In genomic region chr7:151735854-151736402, GRCh38 we compare ENCODE assay signal across 10 cellular contexts.
DNase-seq lines count a peak whose midpoint lies in the region; ATAC-seq, FAIRE-seq and TF ChIP-seq lines count a peak whose summit lies in the region.
"Had no signal": no experiment of that assay in that cellular context is flagged by ENCODE, and none has a peak within 500 bp of the region (broad histone marks: within the 10 kb centered on the region; RNA-seq: fewer than 3 reads in every experiment).

No MANE protein-coding gene starts in this region.

- DNase-seq in DMS79 (lab: John Stamatoyannopoulos, UW): peak; percentile 96
- DNase-seq in DMS79 treated with DMSO at 0.1 percent for 48 hours (lab: John Stamatoyannopoulos, UW): no peak
- no peak for DNase-seq in K562 (ENCODE audit: extremely low read depth in 1 of 4, low spot score in 3 of 4)
- DNase-seq in left lobe of liver (ENCODE audit: low spot score): no peak
- DNase-seq in thoracic aorta (ENCODE audit: low spot score): no peak
- no peak for DNase-seq in kidney tubule cell (ENCODE audit: low spot score)
- DNase-seq in GM19238 (ENCODE audit: insufficient read length, low spot score): no peak

- H2AFZ ChIP-seq in K562 (ENCODE audit: low read depth, low read length): no peak overlapping the region

- H3K9ac ChIP-seq in K562 (ENCODE audit: insufficient read depth in 1 of 2, low read depth in 2 of 2, low read length in 2 of 2): no peak overlapping the region

- in situ Hi-C loops in K562 (cut with MboI): no loop called here

- no peak overlapping the region for H3K4me3 ChIP-seq in K562
- H3K4me3 ChIP-seq in thoracic aorta: peak overlapping the region; percentile 59

- TF ChIP-seq POLR2A in K562 (conservative IDR thresholded peaks at IDR 0.05): no peak

- no peak for TF ChIP-seq CTCF in K562 (IDR thresholded peaks at IDR 0.05 in 2 of 3, conservative IDR thresholded peaks at IDR 0.05 in 1 of 3; ENCODE audit: insufficient read depth in 2 of 3, low read depth in 1 of 3, low read length in 3 of 3)
- no peak for TF ChIP-seq CTCF in thoracic aorta (IDR thresholded peaks at IDR 0.05)

- CTCF ChIA-PET in K562 (lab: Yijun Ruan, JAX; ENCODE audit: low intra/inter-chr PET ratio): interaction anchor here (0.6 kb wide), 1 partner anchor 1119 kb away, joined by 5 read pairs; no protein-coding TSS in a partner anchor

- no peak for TF ChIP-seq RAD21 in K562 (CRISPR knock-in tag; conservative IDR thresholded peaks at IDR 0.05 in 1 of 2, IDR thresholded peaks at IDR 0.05 in 1 of 2)

- 2% methylated on average over 25 of the region's 25 CpGs for WGBS in K562 (ENCODE audit: insufficient coverage, low coverage, missing lambda C conversion rate)

- H3K9me1 ChIP-seq in K562 (ENCODE audit: control insufficient read depth, insufficient read depth, low read length): no peaks in the 10 kb centered on the region

- intact Hi-C loops in K562 (cut with micrococcal nuclease): no loop called here

- H3K27me3 ChIP-seq in K562 (ENCODE audit: control insufficient read depth in 2 of 2, insufficient read depth in 2 of 2, low read length in 2 of 2) (peaks cover 37 to 76% of the 10 kb centered on the region in 2 experiments), thoracic aorta (replicated peaks; ENCODE audit: insufficient read depth) (no peaks in the 10 kb centered on the region)

- peak; percentile 26 for ATAC-seq in K562
- ATAC-seq in left lobe of liver: peak; percentile 15
- no peak for ATAC-seq in thoracic aorta (ENCODE audit: insufficient number of reproducible peaks, low FRiP score, low read depth)
- ATAC-seq in HG03378 (IDR thresholded peaks at IDR 0.05; ENCODE audit: unreplicated experiment): no peak

- FAIRE-seq in K562 (lab: Jason Lieb, UNC): no peak
- FAIRE-seq: A204.1, islet of Langerhans had no signal

- H3K36me3 ChIP-seq in K562 (ENCODE audit: control insufficient read depth, insufficient read depth, low read length): no peaks in the 10 kb centered on the region
- H3K36me3 ChIP-seq in thoracic aorta: no peaks in the 10 kb centered on the region

- H3K4me1 ChIP-seq in K562 (replicated peaks in 1 of 2; ENCODE audit: control insufficient read depth in 2 of 2, insufficient read depth in 2 of 2, low read length in 2 of 2) (peaks cover 0 to 3% of the 10 kb centered on the region in 2 experiments; a peak in 1 of 5 replicates), thoracic aorta (ENCODE audit: control insufficient read depth in 1 of 2, low read depth in 2 of 2) (peaks cover 5 to 22% of the 10 kb centered on the region in 2 donors)

- H3K4me2 ChIP-seq in K562 (ENCODE audit: insufficient read depth, low read length): no peak overlapping the region

- no TSS peak for BruUV-seq in K562 (replicated peaks; lab: Mats Ljungman, UMichigan)

- TF ChIP-seq EP300 in K562 (IDR thresholded peaks at IDR 0.05; ENCODE audit: low read length): no peak

- POLR2A ChIA-PET in K562 (lab: Yijun Ruan, JAX): interaction anchor here (0.6 to 1.4 kb wide), 3 partner anchors 9 to 148 kb away, joined by 3 to 7 read pairs (median 4); no protein-coding TSS in a partner anchor

- no peaks in the 10 kb centered on the region; the same call in none of the 2 replicates for H4K20me1 ChIP-seq in K562 (replicated peaks; ENCODE audit: control insufficient read depth, insufficient read depth, low read length)

- no peaks in the 10 kb centered on the region for H3K79me2 ChIP-seq in K562 (ENCODE audit: control insufficient read depth, insufficient read depth, low read length)

- H3K27ac ChIP-seq in K562 (ENCODE audit: extremely low read depth, low read depth, low read length): no peak overlapping the region
- H3K27ac ChIP-seq in thoracic aorta: no peak overlapping the region

- H3K9me3 ChIP-seq in K562 (replicated peaks; ENCODE audit: control insufficient read depth, insufficient read depth, low read depth, low read length) (peaks cover 2% of the 10 kb centered on the region), thoracic aorta (no peaks in the 10 kb centered on the region)

TF ChIP-seq in K562, 482 proteins besides CTCF, POLR2A, EP300 and RAD21:
- no peak for TF ChIP-seq NR0B1 (IDR thresholded peaks at IDR 0.05; ENCODE audit: partially characterized antibody)
- TF ChIP-seq RBM15 (IDR thresholded peaks at IDR 0.05; ENCODE audit: insufficient read depth, low read length): no peak
- no peak for TF ChIP-seq ELK3 (CRISPR knock-in tag; IDR thresholded peaks at IDR 0.05)
- TF ChIP-seq BDP1 (IDR thresholded peaks at IDR 0.05; ENCODE audit: insufficient read depth, insufficient read length): no peak
- TF ChIP-seq NFYB (IDR thresholded peaks at IDR 0.05; ENCODE audit: extremely low read depth, insufficient read length): no peak
- TF ChIP-seq ZMIZ1 (IDR thresholded peaks at IDR 0.05; ENCODE audit: low read depth in 2 of 2, low read length in 2 of 2): no peak
- TF ChIP-seq NCOA1 (IDR thresholded peaks at IDR 0.05; ENCODE audit: low read depth): no peak

Comparison
In these comparisons a context has a peak if more than half of its experiments do, and no peak if none do; other contexts are left out.
1. ATAC-seq: peak in K562 (single experiment) and left lobe of liver (single experiment); none in thoracic aorta (single experiment) and HG03378 (single experiment).